Comparison of ENCODE assay signal across 2 cellular contexts in the genomic region with DNA sequence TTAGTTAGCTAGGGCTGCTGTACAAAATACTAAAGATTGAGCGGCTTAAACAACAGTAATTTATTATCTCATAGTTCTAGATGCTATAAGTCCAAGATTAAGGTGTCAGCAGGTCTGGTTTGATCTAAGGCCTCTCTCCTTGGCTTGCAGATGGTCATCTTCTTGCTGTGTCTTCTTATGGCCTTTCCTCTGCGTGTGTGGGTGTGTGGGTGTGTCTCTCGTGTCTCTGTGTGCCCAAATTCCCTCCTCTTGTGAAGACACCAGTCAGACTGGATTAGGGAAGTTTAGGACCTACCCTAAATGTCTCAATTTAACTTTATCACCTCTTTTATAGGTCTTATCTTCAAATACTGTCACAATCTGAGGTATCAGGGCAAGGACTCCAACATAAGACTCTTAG.
TF ChIP-seq lines count a peak whose summit lies in the region.

No MANE protein-coding gene starts in this region.

TF ChIP-seq in HEK293, 187 proteins besides CTCF, POLR2A, EP300 and RAD21:
- TF ChIP-seq GFI1B (tag by site-specific recombination; IDR thresholded peaks at IDR 0.05), result no peak
- 0 out of 2 replicates have a peak, but pooled peaks have one; percentile 9 for TF ChIP-seq EGR2 (tag by site-specific recombination; IDR thresholded peaks at IDR 0.05; ENCODE audit: low read depth)
- peak; percentile 53 for TF ChIP-seq ZFHX2 (tag by site-specific recombination; conservative IDR thresholded peaks at IDR 0.05)
TF ChIP-seq in HEK293: peak in this region for 2.

TF ChIP-seq in GM12878, 131 proteins besides CTCF, POLR2A, EP300 and RAD21:
- TF ChIP-seq ZNF622 (IDR thresholded peaks at IDR 0.05) (no peak), ZNF24 (IDR thresholded peaks at IDR 0.05) (no peak), RELA (IDR thresholded peaks at IDR 0.05; ENCODE audit: borderline replicate concordance, partially characterized antibody) (no peak), BCL11A (IDR thresholded peaks at IDR 0.05; ENCODE audit: low read depth, low read length) (no peak), BMI1 (IDR thresholded peaks at IDR 0.05; ENCODE audit: borderline replicate concordance) (no peak), RCOR1 (conservative IDR thresholded peaks at IDR 0.05; ENCODE audit: low read depth, low read length) (no peak), SMC3 (IDR thresholded peaks at IDR 0.05; ENCODE audit: borderline replicate concordance, low read length) (no peak), YY1 (IDR thresholded peaks at IDR 0.05; ENCODE audit: low read depth, low read length) (no peak)
- TF ChIP-seq, protein P1, sequence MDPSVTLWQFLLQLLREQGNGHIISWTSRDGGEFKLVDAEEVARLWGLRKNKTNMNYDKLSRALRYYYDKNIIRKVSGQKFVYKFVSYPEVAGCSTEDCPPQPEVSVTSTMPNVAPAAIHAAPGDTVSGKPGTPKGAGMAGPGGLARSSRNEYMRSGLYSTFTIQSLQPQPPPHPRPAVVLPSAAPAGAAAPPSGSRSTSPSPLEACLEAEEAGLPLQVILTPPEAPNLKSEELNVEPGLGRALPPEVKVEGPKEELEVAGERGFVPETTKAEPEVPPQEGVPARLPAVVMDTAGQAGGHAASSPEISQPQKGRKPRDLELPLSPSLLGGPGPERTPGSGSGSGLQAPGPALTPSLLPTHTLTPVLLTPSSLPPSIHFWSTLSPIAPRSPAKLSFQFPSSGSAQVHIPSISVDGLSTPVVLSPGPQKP (IDR thresholded peaks at IDR 0.05; ENCODE audit: low read depth, low read length), result no peak
- TF ChIP-seq, protein P2, sequence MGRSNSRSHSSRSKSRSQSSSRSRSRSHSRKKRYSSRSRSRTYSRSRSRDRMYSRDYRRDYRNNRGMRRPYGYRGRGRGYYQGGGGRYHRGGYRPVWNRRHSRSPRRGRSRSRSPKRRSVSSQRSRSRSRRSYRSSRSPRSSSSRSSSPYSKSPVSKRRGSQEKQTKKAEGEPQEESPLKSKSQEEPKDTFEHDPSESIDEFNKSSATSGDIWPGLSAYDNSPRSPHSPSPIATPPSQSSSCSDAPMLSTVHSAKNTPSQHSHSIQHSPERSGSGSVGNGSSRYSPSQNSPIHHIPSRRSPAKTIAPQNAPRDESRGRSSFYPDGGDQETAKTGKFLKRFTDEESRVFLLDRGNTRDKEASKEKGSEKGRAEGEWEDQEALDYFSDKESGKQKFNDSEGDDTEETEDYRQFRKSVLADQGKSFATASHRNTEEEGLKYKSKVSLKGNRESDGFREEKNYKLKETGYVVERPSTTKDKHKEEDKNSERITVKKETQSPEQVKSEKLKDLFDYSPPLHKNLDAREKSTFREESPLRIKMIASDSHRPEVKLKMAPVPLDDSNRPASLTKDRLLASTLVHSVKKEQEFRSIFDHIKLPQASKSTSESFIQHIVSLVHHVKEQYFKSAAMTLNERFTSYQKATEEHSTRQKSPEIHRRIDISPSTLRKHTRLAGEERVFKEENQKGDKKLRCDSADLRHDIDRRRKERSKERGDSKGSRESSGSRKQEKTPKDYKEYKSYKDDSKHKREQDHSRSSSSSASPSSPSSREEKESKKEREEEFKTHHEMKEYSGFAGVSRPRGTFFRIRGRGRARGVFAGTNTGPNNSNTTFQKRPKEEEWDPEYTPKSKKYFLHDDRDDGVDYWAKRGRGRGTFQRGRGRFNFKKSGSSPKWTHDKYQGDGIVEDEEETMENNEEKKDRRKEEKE (IDR thresholded peaks at IDR 0.05), result no peak
